In genomic region chr2:1642066-1642861, GRCh38 we compare ENCODE assay signal across 12 cellular contexts.
DNase-seq lines count a peak whose midpoint lies in the region; ATAC-seq and TF ChIP-seq lines count a peak whose summit lies in the region.
"Had no signal": no experiment of that assay in that cellular context is flagged by ENCODE, and none has a peak within 500 bp of the region (broad histone marks: within the 10 kb centered on the region; RNA-seq: fewer than 3 reads in every experiment).

No MANE protein-coding gene starts in this region.

- WGBS in IMR-90 (ENCODE audit: extremely low coverage in 2 of 2, insufficient read length in 1 of 2), 2 experiments, result 14% methylated on average over 4 of the region's 15 CpGs; no CpG with 5 or more reads in 1 of the 2 experiments
- 81 to 84% methylated on average over 7 to 12 of the region's 15 CpGs for WGBS in mesodermal cell (ENCODE audit: insufficient coverage in 2 of 2), 2 experiments
- WGBS in tibial nerve, 2 donors, result 61 to 65% methylated on average over 15 of the region's 15 CpGs

- no peak for TF ChIP-seq POLR2A in IMR-90 (IDR thresholded peaks at IDR 0.05; ENCODE audit: low read depth, low read length)
- TF ChIP-seq POLR2A in tibial nerve (IDR thresholded peaks at IDR 0.05), result no peak

- no peak overlapping the region for H4K5ac ChIP-seq in IMR-90 (ENCODE audit: low read depth, low read length)

- peak overlapping the region; percentile 70 for H3K4ac ChIP-seq in IMR-90 (ENCODE audit: low read depth, low read length)

- peaks cover 63% of the 10 kb centered on the region for H3K36me3 ChIP-seq in IMR-90 (ENCODE audit: control insufficient read depth, insufficient read depth, low read length)
- H3K36me3 ChIP-seq in mesodermal cell (ENCODE audit: control insufficient read depth, insufficient read depth, low read length), result peaks cover 80% of the 10 kb centered on the region
- H3K36me3 ChIP-seq in tibial nerve, result peaks cover 0 to 42% (median 0%) of the 10 kb centered on the region in 3 donors

- H3K4me3 Mint-ChIP-seq in endothelial cell (ENCODE audit: unreplicated experiment), result peak overlapping the region; percentile 70
- H3K4me3 Mint-ChIP-seq: activated naive CD4-positive, alpha-beta T cell treated with anti-CD3 and anti-CD28 coated beads, Interleukin-2, amount 50 U/mL, for 24 hours; CD4-positive, alpha-beta T cell had no signal

- peaks cover 7% of the 10 kb centered on the region for H3K4me1 Mint-ChIP-seq in endothelial cell (ENCODE audit: unreplicated experiment)
- H3K4me1 Mint-ChIP-seq: activated naive CD4-positive, alpha-beta T cell treated with anti-CD3 and anti-CD28 coated beads, Interleukin-2, amount 50 U/mL, for 24 hours had no signal

- H3K36me3 Mint-ChIP-seq in endothelial cell (ENCODE audit: low read depth, unreplicated experiment), result peaks cover 36% of the 10 kb centered on the region
- H3K36me3 Mint-ChIP-seq: activated naive CD4-positive, alpha-beta T cell treated with anti-CD3 and anti-CD28 coated beads, Interleukin-2, amount 50 U/mL, for 24 hours had no signal

- H2AFZ ChIP-seq in IMR-90 (replicated peaks; ENCODE audit: low read length, poor library complexity), result no peak overlapping the region

- H3K9me3 Mint-ChIP-seq in endothelial cell (ENCODE audit: unreplicated experiment), result no peaks in the 10 kb centered on the region
- H3K9me3 Mint-ChIP-seq: activated naive CD4-positive, alpha-beta T cell treated with anti-CD3 and anti-CD28 coated beads, Interleukin-2, amount 50 U/mL, for 24 hours; CD4-positive, alpha-beta T cell had no signal

- H3K14ac ChIP-seq in IMR-90 (replicated peaks; ENCODE audit: low read depth, low read length), result peak overlapping the region; percentile 14; the same call in 1 of the 2 replicates

- no peaks in the 10 kb centered on the region for H3K27me3 ChIP-seq in IMR-90 (ENCODE audit: control insufficient read depth, insufficient read depth, low read length)
- no peaks in the 10 kb centered on the region for H3K27me3 ChIP-seq in tibial nerve

- H2BK5ac ChIP-seq in IMR-90 (ENCODE audit: low read depth, low read length, poor library complexity, severe bottlenecking), result peak overlapping the region; percentile 31

- no peak for TF ChIP-seq RAD21 in IMR-90 (IDR thresholded peaks at IDR 0.05; ENCODE audit: low read length)

- H2AK9ac ChIP-seq in IMR-90 (replicated peaks; ENCODE audit: low read depth, low read length, poor library complexity), result no peak overlapping the region

- H3K4me3 ChIP-seq in IMR-90 (ENCODE audit: insufficient read depth, low read depth, low read length) (no peak overlapping the region), mesodermal cell (ENCODE audit: extremely low read depth, insufficient read depth, low read length, poor library complexity, severe bottlenecking) (no peak overlapping the region), tibial nerve (no peak overlapping the region)

- H3K9ac ChIP-seq in IMR-90 (ENCODE audit: low read depth, low read length), result no peak overlapping the region

- DNase-seq in IMR-90, result peak; percentile 65
- DNase-seq in endothelial cell (ENCODE audit: low spot score), result no peak
- no peak for DNase-seq in tibial nerve (ENCODE audit: low spot score in 2 of 2)
- DNase-seq in mucosa of gallbladder (ENCODE audit: low spot score), result no peak
- DNase-seq in iPS-NIHi11 (ENCODE audit: low spot score), result no peak
- no peak for DNase-seq in 8988T
- DNase-seq: CD4-positive, alpha-beta T cell; stimulated activated CD4-positive, alpha-beta T cell treated with anti-CD3 and anti-CD28 coated beads, Interleukin-4, amount 100 ng/mL, for 1 hour had no signal

- peak overlapping the region; percentile 12 to 56; a peak in 3 of 4 replicates for H4K8ac ChIP-seq in IMR-90 (ENCODE audit: low read depth in 2 of 2, low read length in 2 of 2)

- H4K20me1 ChIP-seq in IMR-90 (ENCODE audit: insufficient read depth, low read length), result peaks cover 28% of the 10 kb centered on the region

- CTCF ChIA-PET in IMR-90 (lab: Yijun Ruan, JAX), result interaction anchor here (2.1 kb wide), 1 partner anchor 109 kb away, joined by 9 read pairs; no protein-coding TSS in a partner anchor

- H3K4me2 ChIP-seq in IMR-90 (ENCODE audit: low read depth, low read length), result 0 out of 2 replicates have a peak overlapping the region, but pooled peaks have one; percentile 17

- peak overlapping the region; percentile 62; the same call in 1 of the 2 replicates for H3K23ac ChIP-seq in IMR-90 (ENCODE audit: low read depth, low read length)

- 0 out of 3 replicates have a peak overlapping the region, but pooled peaks have one; percentile 8 for H2BK15ac ChIP-seq in IMR-90 (ENCODE audit: low read depth, low read length)

- H3K9me3 ChIP-seq in IMR-90 (ENCODE audit: control insufficient read depth, insufficient read depth, low read length) (no peaks in the 10 kb centered on the region), mesodermal cell (ENCODE audit: control insufficient read depth, low read length) (no peaks in the 10 kb centered on the region), tibial nerve (no peaks in the 10 kb centered on the region)

- H4K91ac ChIP-seq in IMR-90 (ENCODE audit: insufficient read depth, low read depth, low read length), result peak overlapping the region; percentile 46

- H3K27ac ChIP-seq in IMR-90 (ENCODE audit: insufficient read depth, low read length), result peak overlapping the region; percentile 30; the same call in 1 of the 2 replicates
- peak overlapping the region; percentile 80 for H3K27ac ChIP-seq in mesodermal cell (ENCODE audit: low read depth, low read length, severe bottlenecking)
- peak overlapping the region; percentile 53 to 84 (median 72) for H3K27ac ChIP-seq in tibial nerve
- H3K27ac ChIP-seq: VCaP had no signal

- H3K18ac ChIP-seq in IMR-90 (ENCODE audit: low read depth, low read length), result no peak overlapping the region

- peaks cover 21% of the 10 kb centered on the region for H3K9me1 ChIP-seq in IMR-90 (ENCODE audit: insufficient read depth, low read length)

- H3K56ac ChIP-seq in IMR-90 (ENCODE audit: extremely low read depth, insufficient read depth, low read length), result no peak overlapping the region

- peak; percentile 57 for ATAC-seq in IMR-90 (ENCODE audit: low read depth)
- ATAC-seq: esophagus mucosa had no signal

- no peak for TF ChIP-seq EP300 in tibial nerve (IDR thresholded peaks at IDR 0.05)

- peaks cover 22% of the 10 kb centered on the region for H3K4me1 ChIP-seq in IMR-90 (ENCODE audit: control insufficient read depth, insufficient read depth, low read length)
- H3K4me1 ChIP-seq in mesodermal cell (ENCODE audit: control insufficient read depth, insufficient read depth, low read length, poor library complexity, severe bottlenecking), result peaks cover 21% of the 10 kb centered on the region
- H3K4me1 ChIP-seq in tibial nerve, result peaks cover 0 to 26% (median 5%) of the 10 kb centered on the region in 4 donors

- intact Hi-C loops in IMR-90 (cut with micrococcal nuclease), result no loop called here

- peak overlapping the region; percentile 18; the same call in 1 of the 2 replicates for H2BK120ac ChIP-seq in IMR-90 (ENCODE audit: low read depth, low read length)

- in situ Hi-C loops in IMR-90 (cut with MboI; ENCODE audit: low sequenced_read_pairs), result no loop called here

- POLR2A ChIA-PET in IMR-90 (lab: Charles Lee; ENCODE audit: unreplicated experiment), result no interaction called here

- dilution Hi-C loops in IMR-90 (cut with HindIII; ENCODE audit: low sequenced_read_pairs, unreplicated experiment), result no loop called here

- peaks cover 12% of the 10 kb centered on the region for H3K27me3 Mint-ChIP-seq in endothelial cell (ENCODE audit: unreplicated experiment)
- H3K27me3 Mint-ChIP-seq: CD4-positive, alpha-beta T cell had no signal

- BruUV-seq in IMR-90 (replicated peaks; lab: Mats Ljungman, UMichigan), result no TSS peak

- H2AK5ac ChIP-seq in IMR-90 (ENCODE audit: low read depth, low read length), result peak overlapping the region; percentile 61; the same call in 1 of the 2 replicates

- H3K79me1 ChIP-seq in IMR-90 (ENCODE audit: low read depth in 1 of 2, low read length in 2 of 2), result peaks cover 41 to 83% of the 10 kb centered on the region in 2 experiments

- no peak for TF ChIP-seq CTCF in IMR-90 (conservative IDR thresholded peaks at IDR 0.05; ENCODE audit: low read depth, low read length)
- TF ChIP-seq CTCF in endothelial cell (IDR thresholded peaks at IDR 0.05; ENCODE audit: unreplicated experiment), result no peak
- TF ChIP-seq CTCF in tibial nerve (IDR thresholded peaks at IDR 0.05), result no peak

- no peak overlapping the region for H3K27ac Mint-ChIP-seq in endothelial cell (ENCODE audit: unreplicated experiment)
- H3K27ac Mint-ChIP-seq: activated naive CD4-positive, alpha-beta T cell treated with anti-CD3 and anti-CD28 coated beads, Interleukin-2, amount 50 U/mL, for 24 hours; CD4-positive, alpha-beta T cell had no signal

- H2BK20ac ChIP-seq in IMR-90 (ENCODE audit: low read depth, low read length), result 0 out of 2 replicates have a peak overlapping the region, but pooled peaks have one; percentile 13

TF ChIP-seq in IMR-90, 13 proteins besides CTCF, POLR2A, EP300 and RAD21:
- TF ChIP-seq RFX5 (IDR thresholded peaks at IDR 0.05; ENCODE audit: low read depth, low read length), result no peak
- no peak for TF ChIP-seq RCOR1 (IDR thresholded peaks at IDR 0.05; ENCODE audit: insufficient replicate concordance, low read length)
- no peak for TF ChIP-seq NFE2L2 (IDR thresholded peaks at IDR 0.05; ENCODE audit: low read depth, low read length)
- no peak for TF ChIP-seq FOS (IDR thresholded peaks at IDR 0.05; ENCODE audit: low read depth, low read length)
- TF ChIP-seq BHLHE40 (IDR thresholded peaks at IDR 0.05; ENCODE audit: low read depth, low read length), result 0 out of 2 replicates have a peak, but pooled peaks have one; percentile 8
TF ChIP-seq in IMR-90: peak in this region for 1.

Comparison
In these comparisons a context has a peak if more than half of its experiments do, and no peak if none do; other contexts are left out.
1. H3K27ac ChIP-seq: peak in every context shown above with its lines; median percentile 80 in mesodermal cell; 72 in tibial nerve; 30 in IMR-90.